Comparison of ENCODE assay signal across 8 cellular contexts in the genomic region with DNA sequence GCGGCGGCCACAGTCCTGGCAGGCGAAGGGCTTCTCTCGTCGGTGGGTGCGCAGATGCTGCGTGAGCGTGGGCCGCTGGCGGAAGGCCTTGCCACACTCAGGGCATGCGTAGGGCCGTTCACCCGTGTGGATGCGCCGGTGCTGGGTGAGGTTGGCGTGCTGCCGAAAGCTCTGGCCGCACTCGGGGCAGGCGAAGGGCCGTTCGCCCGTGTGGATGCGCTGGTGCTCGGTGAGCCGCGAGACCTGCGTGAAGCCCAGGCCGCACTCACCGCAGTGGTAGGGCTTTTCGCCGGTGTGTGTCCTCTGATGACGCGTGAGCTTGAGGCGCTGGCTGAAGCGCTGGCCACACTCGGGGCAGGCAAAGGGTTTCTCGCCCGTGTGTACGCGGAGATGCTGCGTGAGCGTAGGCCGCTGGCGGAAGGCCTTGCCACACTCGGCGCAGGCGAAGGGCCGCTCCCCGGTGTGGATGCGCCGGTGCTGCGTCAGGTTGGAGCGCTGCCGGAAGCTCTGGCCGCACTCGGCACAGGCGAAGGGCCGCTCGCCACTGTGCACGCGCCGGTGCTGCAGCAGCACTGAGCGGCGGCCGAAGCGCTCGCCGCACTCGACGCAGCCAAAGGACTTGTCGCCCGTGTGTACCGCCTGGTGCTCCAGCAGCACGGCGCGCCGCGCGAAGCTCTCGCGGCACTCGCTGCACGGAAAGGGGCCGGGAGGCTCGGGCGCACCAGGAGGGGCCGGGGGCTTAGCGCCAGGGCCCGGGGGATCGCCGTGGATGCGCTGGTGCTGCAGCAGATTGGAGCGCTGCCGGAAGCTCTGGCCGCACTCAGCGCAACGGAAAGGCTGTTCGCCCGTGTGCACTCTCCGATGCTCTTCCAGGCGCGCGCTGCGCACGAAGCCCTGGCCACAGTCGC. TPM values are rescaled to one million over a fixed set of nuclear protein-coding genes. Genes with fewer than 3 reads are reported as not detected.
DNase-seq lines count a peak whose midpoint lies in the region; TF ChIP-seq lines count a peak whose summit lies in the region.

No MANE protein-coding gene starts in this region.

- intact Hi-C loops in dorsolateral prefrontal cortex (cut with DNase I), result no loop called here

- DNase-seq in AG04450 (ENCODE audit: low read depth, low spot score) (no peak), LHCN-M2 (ENCODE audit: low read depth) (peak; percentile 12), dorsolateral prefrontal cortex (peak in 7 of 10 donors; percentile 29 to 71 (median 47)), HUDEP-2 (lab: John Stamatoyannopoulos, UW; ENCODE audit: unreplicated experiment in 76 of 76) (no peak), NCI-H2227 (lab: John Stamatoyannopoulos, UW; ENCODE audit: unreplicated experiment) (no peak), GM19238 (ENCODE audit: insufficient read length, low spot score) (no peak)
- DNase-seq in activated effector memory CD4-positive, alpha-beta T cell treated with anti-CD3 and anti-CD28 coated beads, Interleukin-2, amount 50 U/mL, for 16 hours, result no peak

- POLR2A ChIA-PET in AG04450 (lab: Yijun Ruan, JAX), result interaction anchor here (0.6 to 1.6 kb wide), 5 partner anchors 9 to 76 kb away, joined by 3 to 10 read pairs (median 3); a partner anchor contains a TSS

- H3K27me3 ChIP-seq in AG04450 (ENCODE audit: control insufficient read depth, insufficient read depth, low read length), result peaks cover 2% of the 10 kb centered on the region
- no peaks in the 10 kb centered on the region for H3K27me3 ChIP-seq in dorsolateral prefrontal cortex
- no peaks in the 10 kb centered on the region for H3K27me3 ChIP-seq in muscle layer of colon (ENCODE audit: control insufficient read depth in 1 of 2, insufficient read depth in 2 of 2, low read length in 2 of 2)

- peaks cover 4% of the 10 kb centered on the region; the same call in 1 of the 2 replicates for H3K9me3 ChIP-seq in AG04450 (ENCODE audit: control insufficient read depth, insufficient read depth, low read length)
- H3K9me3 ChIP-seq in muscle layer of colon (ENCODE audit: low read length), result no peaks in the 10 kb centered on the region

- peak overlapping the region; percentile 52 for H3K4me3 ChIP-seq in AG04450 (ENCODE audit: low read depth, low read length)
- H3K4me3 ChIP-seq in dorsolateral prefrontal cortex, result peak overlapping the region; percentile 15 to 69 (median 54)
- peak overlapping the region; percentile 64 to 75 for H3K4me3 ChIP-seq in muscle layer of colon (ENCODE audit: low read depth in 1 of 2, low read length in 2 of 2)

- CTCF ChIA-PET in AG04450 (lab: Charles Lee), result no interaction called here

- no peak for TF ChIP-seq CTCF in AG04450 (IDR thresholded peaks at IDR 0.05; ENCODE audit: low read depth, low read length)
- TF ChIP-seq CTCF in dorsolateral prefrontal cortex (IDR thresholded peaks at IDR 0.05 in 54 of 56, conservative IDR thresholded peaks at IDR 0.05 in 2 of 56; ENCODE audit: low read depth in 1 of 56, partially characterized antibody in 56 of 56), result no peak

- H3K27ac ChIP-seq in AG04450 (ENCODE audit: low read depth, low read length) (no peak overlapping the region), dorsolateral prefrontal cortex (peak overlapping the region in 57 of 59 donors; percentile 33 to 96 (median 81)), muscle layer of colon (ENCODE audit: low read depth, low read length) (peak overlapping the region; percentile 19)

- no peaks in the 10 kb centered on the region for H3K36me3 ChIP-seq in muscle layer of colon (ENCODE audit: insufficient read depth, low read length)

- peaks cover 39% of the 10 kb centered on the region for H3K4me1 ChIP-seq in muscle layer of colon (ENCODE audit: insufficient read depth, low read length)

- no peak overlapping the region for H3K9ac ChIP-seq in muscle layer of colon (ENCODE audit: low read length)

RNA-seq across cellular contexts. Expression of a gene that starts 4.0 kb away (rescaled TPM):
- 82.5 and 85.1 TPM in 2 replicates for polyA plus RNA-seq in AG04450 (2011; rRNA removed)
- polyA minus RNA-seq in AG04450 (2011; rRNA and poly(A)+ RNA removed), result 95.3 and 100 TPM in 2 replicates
- total RNA-seq in LHCN-M2 (2014; rRNA removed) (66.9 and 73.9 TPM in 2 replicates), dorsolateral prefrontal cortex (100 to 1,000 TPM in 116 of 120 experiments, 10 to 100 TPM in 4; 77.3 to 195 (median 134) TPM)
- polyA plus RNA-seq in LHCN-M2 (2012), result 118 TPM

RNA-seq across cellular contexts. Expression of a gene that starts 7.5 kb away (rescaled TPM):
- polyA plus RNA-seq in AG04450 (2011; rRNA removed), result 173 and 181 TPM in 2 replicates
- polyA minus RNA-seq in AG04450 (2011; rRNA and poly(A)+ RNA removed), result 153 and 170 TPM in 2 replicates
- 84.8 and 125 TPM in 2 replicates for total RNA-seq in LHCN-M2 (2014; rRNA removed)
- polyA plus RNA-seq in LHCN-M2 (2012), result 235 TPM
- total RNA-seq in dorsolateral prefrontal cortex, result 100 to 1,000 TPM in 58 of 120 experiments, 10 to 100 TPM in 62; 72.8 to 126 (median 99.8) TPM

RNA-seq across cellular contexts. Expression of a gene that starts 10.8 kb away (rescaled TPM):
- 5.5 and 6.2 TPM in 2 replicates for polyA plus RNA-seq in AG04450 (2011; rRNA removed)
- 6.3 and 6.7 TPM in 2 replicates for polyA minus RNA-seq in AG04450 (2011; rRNA and poly(A)+ RNA removed)
- total RNA-seq in LHCN-M2 (2014; rRNA removed) (13.1 and 16.5 TPM in 2 replicates), dorsolateral prefrontal cortex (10 to 100 TPM; 26.3 to 56.0 (median 39.2) TPM)
- 5.8 TPM for polyA plus RNA-seq in LHCN-M2 (2012)

RNA-seq across cellular contexts. Expression of a gene that starts 18.5 kb away (rescaled TPM):
- polyA plus RNA-seq in AG04450 (2011; rRNA removed), result 313 and 413 TPM in 2 replicates
- polyA minus RNA-seq in AG04450 (2011; rRNA and poly(A)+ RNA removed), result 910 and 1,220 TPM in 2 replicates
- total RNA-seq in LHCN-M2 (2014; rRNA removed) (413 and 418 TPM in 2 replicates), dorsolateral prefrontal cortex (100 to 1,000 TPM; 130 to 228 (median 176) TPM)
- polyA plus RNA-seq in LHCN-M2 (2012), result 473 TPM

RNA-seq across cellular contexts. Expression of a gene that starts 42.8 kb away (rescaled TPM):
- 4.2 and 6.8 TPM in 2 replicates for polyA plus RNA-seq in AG04450 (2011; rRNA removed)
- 3.1 and 4.0 TPM in 2 replicates for polyA minus RNA-seq in AG04450 (2011; rRNA and poly(A)+ RNA removed)
- total RNA-seq in LHCN-M2 (2014; rRNA removed) (9.2 and 10.1 TPM in 2 replicates), dorsolateral prefrontal cortex (10 to 100 TPM; 13.0 to 30.6 (median 19.7) TPM)
- polyA plus RNA-seq in LHCN-M2 (2012), result 11.2 TPM

Comparison
In these comparisons a context has a peak if more than half of its experiments do, and no peak if none do; other contexts are left out.
1. DNase-seq: peak in LHCN-M2 (single experiment) and dorsolateral prefrontal cortex (7 of 10); none in AG04450 (single experiment), HUDEP-2 (0 of 76), activated effector memory CD4-positive, alpha-beta T cell treated with anti-CD3 and anti-CD28 coated beads, Interleukin-2, amount 50 U/mL, for 16 hours (single experiment), NCI-H2227 (single experiment) and GM19238 (single experiment).
2. Peak in every context shown above with its lines, with median percentiles within 50 percentile points of each other: H3K4me3 ChIP-seq.